In genomic region chr4:187059895-187060294, GRCh38 we compare ENCODE assay signal across 26 cellular contexts.
"Had no signal": no experiment of that assay in that cellular context is flagged by ENCODE, and none has a peak within 500 bp of the region (broad histone marks: within the 10 kb centered on the region; RNA-seq: fewer than 3 reads in every experiment).

No MANE protein-coding gene starts in this region.

- H3K27ac ChIP-seq: ascending aorta, body of pancreas, SK-N-MC, VCaP had no signal

- DNase-seq: activated CD4-positive, alpha-beta T cell treated with anti-CD3 and anti-CD28 coated beads for 36 hours; activated CD8-positive, alpha-beta memory T cell treated with anti-CD3 and anti-CD28 coated beads, Interleukin-2, amount 10 ng/mL, durations not matched to agents 7 days and 5 days; activated effector memory CD4-positive, alpha-beta T cell treated with Interleukin-2 at 50 U/mL for 16 hours; activated naive CD4-positive, alpha-beta T cell; activated naive CD8-positive, alpha-beta T cell treated with anti-CD3 and anti-CD28 coated beads, Interleukin-2, amount 50 U/mL, for 24 hours; activated T-cell treated with anti-CD3 and anti-CD28 coated beads, Interleukin-2, amount 50 U/mL, for 24 hours; amniotic stem cell; body of pancreas; central memory CD4-positive, alpha-beta T cell; Kasumi-1; NCI-H1105 treated with DMSO at 0.1 percent for 48 hours; NCI-H1436 treated with DMSO at 0.1 percent for 48 hours; NCI-H187; NCI-H2081; NCI-H446; NCI-H524; OCI-M1; RPMI8226; T-cell; T-helper 2 cell; T1000 had no signal

- H3K9me3 ChIP-seq: ascending aorta, body of pancreas had no signal

- H3K4me1 ChIP-seq: ascending aorta, body of pancreas had no signal

- H3K4me3 ChIP-seq: ascending aorta, body of pancreas, SK-N-MC had no signal

- H3K36me3 ChIP-seq: ascending aorta had no signal

- ATAC-seq: activated CD4-positive, alpha-beta T cell treated with anti-CD3 and anti-CD28 coated beads for 36 hours; activated CD8-positive, alpha-beta memory T cell treated with anti-CD3 and anti-CD28 coated beads, Interleukin-2, amount 10 ng/mL, durations not matched to agents 7 days and 5 days; activated naive CD8-positive, alpha-beta T cell treated with anti-CD3 and anti-CD28 coated beads, Interleukin-2, amount 50 U/mL, for 24 hours; body of pancreas; Panc1; Right ventricle myocardium inferior; T-cell had no signal

- H3K27me3 ChIP-seq: ascending aorta, body of pancreas had no signal
